In the genomic region with DNA sequence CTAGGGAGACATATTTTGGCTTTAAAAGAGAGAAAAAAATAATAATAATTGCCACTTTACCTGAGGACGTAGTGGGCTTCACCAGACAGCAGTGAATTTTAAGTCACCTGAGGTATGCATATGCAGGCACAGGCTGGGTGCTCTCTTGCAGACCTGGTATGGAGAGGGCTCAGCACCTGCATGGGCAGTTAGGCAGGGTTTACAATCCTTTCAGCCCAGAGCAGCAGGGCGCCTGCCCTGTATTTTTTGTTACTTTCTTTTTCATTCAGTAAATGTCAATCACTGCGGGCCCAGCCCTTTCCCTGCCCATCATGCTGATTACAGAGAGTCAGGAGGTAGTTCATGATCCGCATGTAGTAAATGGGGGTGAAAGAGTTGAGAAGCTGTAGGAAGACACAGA, we compare ENCODE assay signal across 13 cellular contexts.
"Had no signal": no experiment of that assay in that cellular context is flagged by ENCODE, and none has a peak within 500 bp of the region (broad histone marks: within the 10 kb centered on the region; RNA-seq: fewer than 3 reads in every experiment).

No MANE protein-coding gene starts in this region.

- H3K27me3 Mint-ChIP-seq: stimulated activated naive B cell treated with anti-CD40 and anti-IgM and Interleukin-4, amounts not matched to agents 10 μg/mL and 1 μg/mL and 100 μg/mL, for 72 hours had no signal

- H3K27me3 ChIP-seq: breast epithelium, esophagus squamous epithelium, spleen, transverse colon had no signal

- H3K36me3 ChIP-seq: breast epithelium, esophagus squamous epithelium, spleen, transverse colon had no signal

- H3K36me3 Mint-ChIP-seq: natural killer cell had no signal

- H3K27ac ChIP-seq: breast epithelium, esophagus squamous epithelium, spleen, transverse colon had no signal

- DNase-seq: activated CD8-positive, alpha-beta T cell treated with anti-CD3 and anti-CD28 coated beads, Interleukin-2, amount 10 ng/mL, durations not matched to agents 7 days and 5 days; activated effector memory CD4-positive, alpha-beta T cell treated with anti-CD3 and anti-CD28 coated beads, Interleukin-2, amount 50 U/mL, for 16 hours; aorta; esophagus squamous epithelium; foreskin fibroblast; glutamatergic neuron; natural killer cell; occipital lobe; spleen; stimulated activated CD4-positive, alpha-beta T cell treated with anti-CD3 and anti-CD28 coated beads, Interleukin-1b, Interleukin-23, amount 100 ng/mL, for 48 hours; stimulated activated naive B cell treated with anti-CD40 and anti-IgM and Interleukin-4, amounts not matched to agents 10 μg/mL and 1 μg/mL and 100 μg/mL, for 72 hours; transverse colon had no signal

- H3K4me3 Mint-ChIP-seq: activated CD8-positive, alpha-beta T cell treated with anti-CD3 and anti-CD28 coated beads, Interleukin-2, amount 10 ng/mL, durations not matched to agents 7 days and 5 days; natural killer cell; stimulated activated naive B cell treated with anti-CD40 and anti-IgM and Interleukin-4, amounts not matched to agents 10 μg/mL and 1 μg/mL and 100 μg/mL, for 72 hours had no signal

- H3K4me3 ChIP-seq: breast epithelium, esophagus squamous epithelium, spleen, transverse colon had no signal

- H3K9me3 ChIP-seq: breast epithelium, esophagus squamous epithelium, spleen, transverse colon had no signal

- H3K27ac Mint-ChIP-seq: stimulated activated naive B cell treated with anti-CD40 and anti-IgM and Interleukin-4, amounts not matched to agents 10 μg/mL and 1 μg/mL and 100 μg/mL, for 72 hours had no signal

- H3K9me3 Mint-ChIP-seq: natural killer cell; stimulated activated naive B cell treated with anti-CD40 and anti-IgM and Interleukin-4, amounts not matched to agents 10 μg/mL and 1 μg/mL and 100 μg/mL, for 72 hours had no signal
